In genomic region chr12:65647074-65647473, GRCh38 we compare ENCODE assay signal across 21 cellular contexts.
"Had no signal": no experiment of that assay in that cellular context is flagged by ENCODE, and none has a peak within 500 bp of the region (broad histone marks: within the 10 kb centered on the region; RNA-seq: fewer than 3 reads in every experiment).

No MANE protein-coding gene starts in this region.

- H3K9me3 Mint-ChIP-seq: natural killer cell; stimulated activated naive B cell treated with anti-CD40 and anti-IgM and Interleukin-4, amounts not matched to agents 10 μg/mL and 1 μg/mL and 100 μg/mL, for 72 hours had no signal

- DNase-seq: cortex of kidney; dorsolateral prefrontal cortex; effector CD8-positive, alpha-beta T cell; gastrocnemius medialis; heart right ventricle; hypothalamus; kidney glomerular epithelial cell; natural killer cell; ovary; sigmoid colon; stimulated activated CD4-positive, alpha-beta T cell treated with anti-CD3 and anti-CD28 coated beads, Interleukin-2, amount 100 ng/mL, for 24 hours; stimulated activated CD4-positive, alpha-beta T cell treated with anti-CD3 and anti-CD28 coated beads, Interleukin-4, amount 100 ng/mL, for 4 hours; stimulated activated naive B cell treated with anti-CD40 and anti-IgM and Interleukin-4, amounts not matched to agents 10 μg/mL and 1 μg/mL and 100 μg/mL, for 72 hours; stimulated activated naive CD8-positive, alpha-beta T cell treated with anti-CD3 and anti-CD28 coated beads, Interleukin-15, amount 100 ng/mL, for 72 hours; testis had no signal

- H3K27ac Mint-ChIP-seq: mesothelial cell of epicardium; natural killer cell; stimulated activated naive B cell treated with anti-CD40 and anti-IgM and Interleukin-4, amounts not matched to agents 10 μg/mL and 1 μg/mL and 100 μg/mL, for 72 hours; stimulated activated naive CD8-positive, alpha-beta T cell treated with anti-CD3 and anti-CD28 coated beads, Interleukin-15, amount 100 ng/mL, for 72 hours had no signal

- H3K36me3 Mint-ChIP-seq: mesothelial cell of epicardium; natural killer cell; stimulated activated naive B cell treated with anti-CD40 and anti-IgM and Interleukin-4, amounts not matched to agents 10 μg/mL and 1 μg/mL and 100 μg/mL, for 72 hours had no signal

- H3K4me3 Mint-ChIP-seq: mesothelial cell of epicardium; natural killer cell; neural crest cell; stimulated activated naive B cell treated with anti-CD40 and anti-IgM and Interleukin-4, amounts not matched to agents 10 μg/mL and 1 μg/mL and 100 μg/mL, for 72 hours; stimulated activated naive CD8-positive, alpha-beta T cell treated with anti-CD3 and anti-CD28 coated beads, Interleukin-15, amount 100 ng/mL, for 72 hours had no signal

- H3K27ac ChIP-seq: dorsolateral prefrontal cortex, esophagus muscularis mucosa, gastrocnemius medialis, heart right ventricle, ovary, right atrium auricular region, sigmoid colon, testis, tibial nerve had no signal

- H3K9me3 ChIP-seq: esophagus muscularis mucosa, gastrocnemius medialis, heart right ventricle, ovary, right atrium auricular region, sigmoid colon, testis, tibial nerve had no signal

- H3K4me3 ChIP-seq: dorsolateral prefrontal cortex, esophagus muscularis mucosa, gastrocnemius medialis, heart right ventricle, ovary, right atrium auricular region, sigmoid colon, skin epidermis, tibial nerve had no signal

- H3K4me1 Mint-ChIP-seq: natural killer cell; stimulated activated naive B cell treated with anti-CD40 and anti-IgM and Interleukin-4, amounts not matched to agents 10 μg/mL and 1 μg/mL and 100 μg/mL, for 72 hours had no signal

- ATAC-seq: gastrocnemius medialis; heart right ventricle; natural killer cell; stimulated activated naive B cell treated with anti-CD40 and anti-IgM and Interleukin-4, amounts not matched to agents 10 μg/mL and 1 μg/mL and 100 μg/mL, for 72 hours; stimulated activated naive CD8-positive, alpha-beta T cell treated with anti-CD3 and anti-CD28 coated beads, Interleukin-15, amount 100 ng/mL, for 72 hours had no signal

- H3K27me3 ChIP-seq: gastrocnemius medialis, ovary, right atrium auricular region, sigmoid colon, testis had no signal

- H3K4me1 ChIP-seq: gastrocnemius medialis, right atrium auricular region, sigmoid colon, testis, tibial nerve had no signal

- H3K36me3 ChIP-seq: esophagus muscularis mucosa, gastrocnemius medialis, heart right ventricle, ovary, right atrium auricular region, sigmoid colon, tibial nerve had no signal
